ENCODE assay signal across 8 cellular contexts in the genomic region with DNA sequence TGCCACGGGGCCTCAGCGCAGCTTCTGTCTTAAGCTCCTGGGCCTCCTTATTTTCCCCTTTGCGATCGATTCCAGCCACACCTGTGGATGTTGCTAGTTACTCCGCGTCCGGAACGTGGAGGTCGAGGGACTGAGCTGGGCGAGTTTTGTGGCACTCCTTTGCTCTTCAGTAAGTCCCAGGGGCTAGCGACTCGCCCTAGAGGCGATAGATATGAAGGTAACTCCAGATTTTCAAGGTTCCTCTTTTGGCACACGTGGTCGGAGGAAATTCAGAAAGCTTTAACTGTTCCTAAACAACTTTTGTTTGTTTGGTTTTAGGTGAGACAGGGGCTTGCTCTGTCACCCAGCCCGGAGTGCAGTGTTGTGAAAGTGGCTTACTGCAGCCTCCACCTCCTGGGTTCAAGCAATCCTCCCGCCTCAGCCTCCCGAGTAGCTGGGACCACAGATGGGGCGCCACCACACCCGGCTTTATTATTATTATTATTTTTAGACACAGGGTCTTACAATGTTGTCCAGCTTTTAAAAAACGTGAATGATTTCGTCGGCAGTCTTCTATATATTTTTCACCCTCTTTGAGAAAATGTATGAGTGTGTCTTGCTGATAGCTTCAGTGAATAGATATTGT. TPM values are rescaled to one million over a fixed set of nuclear protein-coding genes. Genes with fewer than 3 reads are reported as not detected.
DNase-seq lines count a peak whose midpoint lies in the region; ATAC-seq and TF ChIP-seq lines count a peak whose summit lies in the region.

No MANE protein-coding gene starts in this region.

- peak overlapping the region; percentile 88 to 92 for H3K9ac ChIP-seq in stomach smooth muscle (ENCODE audit: low read length in 2 of 2)

- peak overlapping the region in 4 of 5 experiments; percentile 36 to 85 (median 80) for H3K27ac Mint-ChIP-seq in brain

- H3K36me3 ChIP-seq in kidney epithelial cell (ENCODE audit: control insufficient read depth, insufficient read depth, low read length) (no peaks in the 10 kb centered on the region), stomach smooth muscle (ENCODE audit: control insufficient read depth in 2 of 2, insufficient read depth in 2 of 2, low read length in 2 of 2) (peaks cover under 1 to 2% of the 10 kb centered on the region in 2 donors)

- TF ChIP-seq CTCF in brain (conservative IDR thresholded peaks at IDR 0.05): no peak
- no peak for TF ChIP-seq CTCF in kidney epithelial cell (IDR thresholded peaks at IDR 0.05; ENCODE audit: insufficient read depth, low read length, poor library complexity, severe bottlenecking)

- ATAC-seq in HG02763 (IDR thresholded peaks at IDR 0.05; ENCODE audit: unreplicated experiment): peak; percentile 34

- no peaks in the 10 kb centered on the region for H3K36me3 Mint-ChIP-seq in brain

- H3K27ac ChIP-seq in stomach smooth muscle (ENCODE audit: low read length): peak overlapping the region; percentile 93

- peaks cover 15% of the 10 kb centered on the region for H3K27me3 Mint-ChIP-seq in brain

- H3K4me3 Mint-ChIP-seq in brain: peak overlapping the region; percentile 90 to 93 (median 92)

- peak overlapping the region; percentile 68 for H3K4me3 ChIP-seq in kidney epithelial cell (ENCODE audit: low read depth, low read length)
- peak overlapping the region; percentile 89 to 95 for H3K4me3 ChIP-seq in stomach smooth muscle (ENCODE audit: low read length in 2 of 2)

- H3K27me3 ChIP-seq in kidney epithelial cell (ENCODE audit: control insufficient read depth, insufficient read depth, low read length) (no peaks in the 10 kb centered on the region), stomach smooth muscle (ENCODE audit: control insufficient read depth in 1 of 2, insufficient read depth in 2 of 2, low read length in 2 of 2) (no peaks in the 10 kb centered on the region)

- no peaks in the 10 kb centered on the region for H3K9me3 ChIP-seq in stomach smooth muscle (ENCODE audit: control insufficient read depth in 2 of 2, low read length in 2 of 2)

- peaks cover 38% of the 10 kb centered on the region for H3K4me1 Mint-ChIP-seq in brain

- peak; percentile 3 for DNase-seq in stimulated activated CD4-positive, alpha-beta T cell treated with anti-CD3 and anti-CD28 coated beads, Interleukin-4, amount 100 ng/mL, for 1 hour
- no peak for DNase-seq in stimulated activated CD4-positive, alpha-beta T cell treated with anti-CD3 and anti-CD28 coated beads, Interleukin-2, amount 100 ng/mL, for 48 hours
- DNase-seq in NOMO-1 (lab: John Stamatoyannopoulos, UW; ENCODE audit: unreplicated experiment in 2 of 2) (peak; percentile 74 to 84), kidney epithelial cell (ENCODE audit: low read depth) (no peak), T-helper 9 cell (no peak)

- H3K9me3 Mint-ChIP-seq in brain: no peaks in the 10 kb centered on the region

- peaks cover 21% of the 10 kb centered on the region for H3K4me1 ChIP-seq in stomach smooth muscle (ENCODE audit: control insufficient read depth, insufficient read depth, low read length)

RNA-seq across cellular contexts. Expression of gene MFSD1, which starts 0.7 kb away (rescaled TPM):
- 28.5 TPM for polyA plus RNA-seq in brain (ENCODE audit: insufficient read depth, low read depth, low replicate concordance)
- 55.8 and 61.0 TPM in 2 replicates for total RNA-seq in kidney epithelial cell

Comparison
In these comparisons a context has a peak if more than half of its experiments do, and no peak if none do; other contexts are left out.
1. DNase-seq: peak in stimulated activated CD4-positive, alpha-beta T cell treated with anti-CD3 and anti-CD28 coated beads, Interleukin-4, amount 100 ng/mL, for 1 hour (single experiment) and NOMO-1 (2 of 2); none in stimulated activated CD4-positive, alpha-beta T cell treated with anti-CD3 and anti-CD28 coated beads, Interleukin-2, amount 100 ng/mL, for 48 hours (0 of 2), kidney epithelial cell (single experiment) and T-helper 9 cell (single experiment).